In the genomic region with DNA sequence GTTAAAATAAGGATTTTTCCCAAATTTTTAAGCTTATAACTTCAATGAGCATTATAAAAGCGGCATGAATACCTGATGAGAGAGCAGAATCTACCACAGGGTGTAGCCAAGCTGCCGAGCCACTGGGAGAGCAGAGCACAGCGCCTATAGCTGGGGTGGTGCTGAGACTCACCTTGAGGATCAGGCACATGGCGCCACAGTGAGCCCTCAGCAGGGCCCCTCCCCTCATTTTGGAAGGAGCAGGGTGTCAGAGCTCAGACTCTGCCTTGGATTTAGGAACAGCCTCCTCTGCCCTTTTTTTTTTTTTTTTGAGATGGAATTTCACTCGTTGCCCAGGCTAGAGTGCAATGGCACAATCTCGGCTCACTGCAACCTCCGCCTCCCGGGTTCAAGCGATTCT, we compare ENCODE assay signal across 15 cellular contexts.
DNase-seq lines count a peak whose midpoint lies in the region; ATAC-seq and TF ChIP-seq lines count a peak whose summit lies in the region.
"Had no signal": no experiment of that assay in that cellular context is flagged by ENCODE, and none has a peak within 500 bp of the region (broad histone marks: within the 10 kb centered on the region; RNA-seq: fewer than 3 reads in every experiment).

No MANE protein-coding gene starts in this region.

- H3K9me3 Mint-ChIP-seq in MCF 10A (ENCODE audit: unreplicated experiment) = no peaks in the 10 kb centered on the region
- H3K9me3 Mint-ChIP-seq: activated CD4-positive, alpha-beta T cell treated with anti-CD3 and anti-CD28 coated beads, Interleukin-2, amount 10 ng/mL, durations not matched to agents 24 days and 14 days; activated naive CD4-positive, alpha-beta T cell treated with anti-CD3 and anti-CD28 coated beads, Interleukin-2, amount 50 U/mL, for 72 hours; type B pancreatic cell had no signal

- H3K4me1 Mint-ChIP-seq in MCF 10A (ENCODE audit: insufficient read depth, unreplicated experiment) = peaks cover 14% of the 10 kb centered on the region

- peak overlapping the region; percentile 98 for H3K27ac Mint-ChIP-seq in MCF 10A (ENCODE audit: low read depth, unreplicated experiment)

- no peak overlapping the region for H3K4me2 ChIP-seq in smooth muscle cell

- H3K27me3 ChIP-seq in breast epithelium (no peaks in the 10 kb centered on the region), smooth muscle cell (ENCODE audit: low read depth) (no peaks in the 10 kb centered on the region)
- H3K27me3 ChIP-seq: heart left ventricle, right atrium auricular region, SJCRH30 had no signal

- TF ChIP-seq CTCF in MCF 10A (IDR thresholded peaks at IDR 0.05; ENCODE audit: unreplicated experiment) (no peak), breast epithelium (IDR thresholded peaks at IDR 0.05) (no peak), smooth muscle cell (IDR thresholded peaks at IDR 0.05; ENCODE audit: borderline replicate concordance, insufficient read depth, poor library complexity, severe bottlenecking) (no peak)

- no peak overlapping the region for H2AFZ ChIP-seq in smooth muscle cell (ENCODE audit: low read depth)

- H3K36me3 Mint-ChIP-seq in MCF 10A (ENCODE audit: insufficient read depth, unreplicated experiment) = no peaks in the 10 kb centered on the region
- H3K36me3 Mint-ChIP-seq: activated naive CD4-positive, alpha-beta T cell treated with anti-CD3 and anti-CD28 coated beads, Interleukin-2, amount 50 U/mL, for 72 hours; type B pancreatic cell had no signal

- H3K9ac ChIP-seq in smooth muscle cell (ENCODE audit: low read depth) = no peak overlapping the region

- ATAC-seq in esophagus mucosa (peak; percentile 41), GM21381 (IDR thresholded peaks at IDR 0.05; ENCODE audit: unreplicated experiment) (no peak), GM21786 (IDR thresholded peaks at IDR 0.05; ENCODE audit: unreplicated experiment) (no peak)
- ATAC-seq: activated naive CD4-positive, alpha-beta T cell treated with anti-CD3 and anti-CD28 coated beads, Interleukin-2, amount 50 U/mL, for 72 hours had no signal

- TF ChIP-seq POLR2A in breast epithelium (IDR thresholded peaks at IDR 0.05) = no peak

- no peaks in the 10 kb centered on the region for H3K27me3 Mint-ChIP-seq in MCF 10A (ENCODE audit: insufficient read depth, unreplicated experiment)
- H3K27me3 Mint-ChIP-seq: activated CD4-positive, alpha-beta T cell treated with anti-CD3 and anti-CD28 coated beads, Interleukin-2, amount 10 ng/mL, durations not matched to agents 24 days and 14 days; type B pancreatic cell had no signal

- peak overlapping the region in 1 of 2 donors; percentile 78 for H3K27ac ChIP-seq in breast epithelium
- H3K27ac ChIP-seq in smooth muscle cell (ENCODE audit: low read depth) = peak overlapping the region; percentile 84

- H4K20me1 ChIP-seq in smooth muscle cell (ENCODE audit: low read depth) = peaks cover 69% of the 10 kb centered on the region

- H3K4me3 ChIP-seq in breast epithelium (no peak overlapping the region), smooth muscle cell (no peak overlapping the region)

- BruUV-seq in MCF 10A (replicated peaks; lab: Mats Ljungman, UMichigan) = no TSS peak

- H3K4me1 ChIP-seq in breast epithelium = no peaks in the 10 kb centered on the region
- H3K4me1 ChIP-seq in smooth muscle cell (ENCODE audit: low read depth) = peaks cover 25% of the 10 kb centered on the region

- CTCF ChIA-PET in MCF 10A (lab: Yijun Ruan, JAX) = interaction anchor here (0.6 to 0.8 kb wide), 3 partner anchors 96 to 210 kb away, joined by 3 read pairs; no protein-coding TSS in a partner anchor

- peaks cover 11% of the 10 kb centered on the region for H3F3A ChIP-seq in smooth muscle cell (ENCODE audit: low read depth)

- peak overlapping the region; percentile 25 for H3K4me3 Mint-ChIP-seq in MCF 10A (ENCODE audit: unreplicated experiment)

- no peaks in the 10 kb centered on the region for H3K9me3 ChIP-seq in breast epithelium
- H3K9me3 ChIP-seq in smooth muscle cell (replicated peaks; ENCODE audit: low read depth) = no peaks in the 10 kb centered on the region
- H3K9me3 ChIP-seq: heart left ventricle, right atrium auricular region, SJCRH30 had no signal

- DNase-seq in MCF 10A (ENCODE audit: unreplicated experiment) (no peak), breast epithelium (ENCODE audit: low spot score in 2 of 2) (no peak), RPMI8226 (peak; percentile 25), smooth muscle cell (lab: John Stamatoyannopoulos, UW; ENCODE audit: unreplicated experiment) (no peak), NCI-H526 treated with DMSO at 0.1 percent for 48 hours (lab: John Stamatoyannopoulos, UW) (no peak)
- DNase-seq: activated CD4-positive, alpha-beta T cell treated with anti-CD3 and anti-CD28 coated beads, Interleukin-2, amount 10 ng/mL, durations not matched to agents 24 days and 14 days; heart left ventricle; NCI-H345; SJCRH30 had no signal

- intact Hi-C loops in MCF 10A (cut with micrococcal nuclease) (no loop called here), breast epithelium (cut with DNase I; ENCODE audit: low total_unique reads) (no loop called here)

- H3K79me2 ChIP-seq in smooth muscle cell (ENCODE audit: low read depth) = peaks cover 70% of the 10 kb centered on the region

- WGBS in smooth muscle cell (ENCODE audit: low lambda C conversion rate) = 90% methylated on average over 4 of the region's 9 CpGs

- POLR2A ChIA-PET in MCF 10A (lab: Yijun Ruan, JAX) = interaction anchor here (0.7 to 4.8 kb wide), 14 partner anchors 9 to 151 kb away, joined by 3 to 45 read pairs (median 4); no protein-coding TSS in a partner anchor

- H3K36me3 ChIP-seq in breast epithelium (no peaks in the 10 kb centered on the region), smooth muscle cell (ENCODE audit: low read depth) (no peaks in the 10 kb centered on the region)
- H3K36me3 ChIP-seq: heart left ventricle, right atrium auricular region, SJCRH30 had no signal
